In the genomic region with DNA sequence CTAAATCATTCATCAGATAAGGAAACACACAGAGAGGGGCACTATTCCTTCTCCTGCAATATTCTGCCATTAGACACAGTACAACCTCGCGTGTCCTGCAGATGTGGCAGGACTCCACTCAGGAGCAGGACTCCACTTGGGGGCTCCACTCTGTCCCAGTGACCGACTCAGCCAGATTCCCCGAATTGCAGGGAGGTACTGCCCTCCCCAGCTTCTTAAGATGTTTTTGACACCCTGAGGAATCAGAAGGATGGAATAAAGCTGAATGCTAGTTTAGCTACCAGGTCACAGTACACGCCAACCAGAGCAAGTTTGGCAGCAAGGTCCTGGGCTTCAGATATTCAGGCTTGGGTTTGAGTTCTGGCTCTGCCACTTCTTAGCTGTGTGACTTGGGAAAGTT, we compare ENCODE assay signal across 9 cellular contexts.
"Had no signal": no experiment of that assay in that cellular context is flagged by ENCODE, and none has a peak within 500 bp of the region (broad histone marks: within the 10 kb centered on the region; RNA-seq: fewer than 3 reads in every experiment).

No MANE protein-coding gene starts in this region.

- H3K27ac ChIP-seq: GM23248 had no signal

- H3K36me3 ChIP-seq: HAP-1 had no signal

- H3K9me3 ChIP-seq: HAP-1 had no signal

- H2AFZ ChIP-seq: GM23248, GM23338 had no signal

- H3K4me1 ChIP-seq: HAP-1 had no signal

- H3K4me3 ChIP-seq: GM23248, GM23338, HAP-1 had no signal

- ATAC-seq: GM23338, HCT116 had no signal

- DNase-seq: GM23248, GOT3, H7, H9, HCEC 1CT, HFFc6 had no signal

- H3K4me2 ChIP-seq: GM23338 had no signal
